Comparison of ENCODE assay signal across 13 cellular contexts in the genomic region with DNA sequence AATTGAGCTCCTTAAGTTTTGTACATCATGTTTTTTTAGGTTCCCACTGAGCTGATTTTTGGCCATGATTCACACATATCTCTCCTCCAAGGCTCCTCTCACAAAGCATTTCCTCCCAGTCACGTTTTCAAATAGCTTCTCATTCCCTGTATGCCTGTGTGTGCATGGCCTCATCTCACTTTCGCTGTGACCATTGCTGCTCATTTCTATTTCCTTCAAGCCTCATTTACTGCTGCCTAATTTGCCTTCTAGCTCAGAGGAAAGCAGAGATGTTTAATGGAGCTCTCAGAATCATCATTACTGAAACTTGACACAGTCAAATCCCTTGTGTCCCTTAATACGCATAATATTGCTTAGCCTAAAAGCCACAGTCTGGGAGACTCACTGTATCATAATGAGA.
DNase-seq lines count a peak whose midpoint lies in the region; ATAC-seq, FAIRE-seq and TF ChIP-seq lines count a peak whose summit lies in the region.
"Had no signal": no experiment of that assay in that cellular context is flagged by ENCODE, and none has a peak within 500 bp of the region (broad histone marks: within the 10 kb centered on the region; RNA-seq: fewer than 3 reads in every experiment).

No MANE protein-coding gene starts in this region.

- CTCF ChIA-PET in A549 (lab: Yijun Ruan, JAX) = interaction anchor here (1.4 to 1.5 kb wide), 2 partner anchors 16 to 687 kb away, joined by 3 to 4 read pairs; no protein-coding TSS in a partner anchor

- peak overlapping the region; percentile 85 for H3K27ac Mint-ChIP-seq in activated naive CD8-positive, alpha-beta T cell
- H3K27ac Mint-ChIP-seq: GM23338 had no signal

- H3K4me1 ChIP-seq in A549 = peaks cover 22% of the 10 kb centered on the region; the same call in 2 of the 3 replicates

- H3K4me3 Mint-ChIP-seq in activated naive CD8-positive, alpha-beta T cell = no peak overlapping the region
- H3K4me3 Mint-ChIP-seq: GM23338 had no signal

- no peaks in the 10 kb centered on the region for H3K9me3 ChIP-seq in A549
- H3K9me3 ChIP-seq: right atrium auricular region had no signal

- H3K4me1 Mint-ChIP-seq in activated naive CD8-positive, alpha-beta T cell (ENCODE audit: low read depth) = peaks cover 68% of the 10 kb centered on the region

- H3K27me3 Mint-ChIP-seq in activated naive CD8-positive, alpha-beta T cell = no peaks in the 10 kb centered on the region

- WGBS in A549 (ENCODE audit: missing lambda C conversion rate) = 65% methylated on average over 3 of the region's 3 CpGs

- H3K4me2 ChIP-seq in A549 = peak overlapping the region; percentile 22; the same call in 2 of the 3 replicates
- H3K4me2 ChIP-seq: GM23338, hepatocyte had no signal

- H3K4me3 ChIP-seq in A549 = no peak overlapping the region
- H3K4me3 ChIP-seq: cardiac muscle cell, GM23338, hepatocyte, right atrium auricular region had no signal

- TF ChIP-seq RAD21 in A549 (conservative IDR thresholded peaks at IDR 0.05 in 1 of 2, IDR thresholded peaks at IDR 0.05 in 1 of 2) = no peak

- H3K9me3 Mint-ChIP-seq in activated naive CD8-positive, alpha-beta T cell (ENCODE audit: low read depth) = peaks cover 7% of the 10 kb centered on the region
- H3K9me3 Mint-ChIP-seq: GM23338 had no signal

- H3K27ac ChIP-seq in A549 = peak overlapping the region; percentile 6 to 44; a peak in 3 of 6 replicates
- H3K27ac ChIP-seq: cardiac muscle cell, hepatocyte, right atrium auricular region had no signal

- no peak for ATAC-seq in A549
- ATAC-seq in GM18870 (IDR thresholded peaks at IDR 0.05; ENCODE audit: unreplicated experiment) = peak; percentile 59
- peak; percentile 77 for ATAC-seq in HG02943 (IDR thresholded peaks at IDR 0.05; ENCODE audit: low read depth, unreplicated experiment)
- ATAC-seq: GM23338 had no signal

- TF ChIP-seq CTCF in A549 (IDR thresholded peaks at IDR 0.05) = no peak

- no peak for TF ChIP-seq POLR2A in A549 (IDR thresholded peaks at IDR 0.05; ENCODE audit: low read length)

- POLR2A ChIA-PET in A549 (lab: Yijun Ruan, JAX) = no interaction called here

- no peak for FAIRE-seq in A549 (lab: Jason Lieb, UNC)

- no peak for TF ChIP-seq EP300 in A549 (IDR thresholded peaks at IDR 0.05)

- no peak for DNase-seq in A549 (ENCODE audit: low read depth in 1 of 2, low spot score in 1 of 2)
- DNase-seq in NCI-H1930 (lab: John Stamatoyannopoulos, UW) = no peak
- no peak for DNase-seq in DMS114 treated with DMSO at 0.1 percent for 48 hours (lab: John Stamatoyannopoulos, UW; ENCODE audit: unreplicated experiment)
- no peak for DNase-seq in NCI-H2029 (lab: John Stamatoyannopoulos, UW)
- DNase-seq in SKM-1 (lab: John Stamatoyannopoulos, UW; ENCODE audit: unreplicated experiment) = no peak
- DNase-seq: NCI-H1436 had no signal

- H3K36me3 Mint-ChIP-seq in activated naive CD8-positive, alpha-beta T cell = peaks cover 7% of the 10 kb centered on the region

TF ChIP-seq in A549, 52 proteins besides CTCF, POLR2A, EP300 and RAD21:
- TF ChIP-seq, protein P1, sequence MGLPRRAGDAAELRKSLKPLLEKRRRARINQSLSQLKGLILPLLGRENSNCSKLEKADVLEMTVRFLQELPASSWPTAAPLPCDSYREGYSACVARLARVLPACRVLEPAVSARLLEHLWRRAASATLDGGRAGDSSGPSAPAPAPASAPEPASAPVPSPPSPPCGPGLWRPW (IDR thresholded peaks at IDR 0.05) = no peak
- TF ChIP-seq NPAS2 (CRISPR knock-in tag; IDR thresholded peaks at IDR 0.05; ENCODE audit: borderline replicate concordance) (no peak), TP53 (CRISPR knock-in tag; IDR thresholded peaks at IDR 0.05) (no peak), HDAC2 (IDR thresholded peaks at IDR 0.05) (no peak), CBX8 (IDR thresholded peaks at IDR 0.05) (no peak), RNF2 (IDR thresholded peaks at IDR 0.05; ENCODE audit: borderline replicate concordance, low read depth) (no peak), MYC (IDR thresholded peaks at IDR 0.05; ENCODE audit: borderline replicate concordance, low read length) (no peak), FOSL2 (IDR thresholded peaks at IDR 0.05) (no peak), FOSL2 (CRISPR knock-in tag; IDR thresholded peaks at IDR 0.05) (no peak), FOXS1 (CRISPR knock-in tag; IDR thresholded peaks at IDR 0.05) (no peak), HOXA7 (CRISPR knock-in tag; IDR thresholded peaks at IDR 0.05) (no peak), RARB (CRISPR knock-in tag; IDR thresholded peaks at IDR 0.05) (no peak), CHD2 (IDR thresholded peaks at IDR 0.05; ENCODE audit: low read length, partially characterized antibody) (no peak)
- TF ChIP-seq, protein P2, sequence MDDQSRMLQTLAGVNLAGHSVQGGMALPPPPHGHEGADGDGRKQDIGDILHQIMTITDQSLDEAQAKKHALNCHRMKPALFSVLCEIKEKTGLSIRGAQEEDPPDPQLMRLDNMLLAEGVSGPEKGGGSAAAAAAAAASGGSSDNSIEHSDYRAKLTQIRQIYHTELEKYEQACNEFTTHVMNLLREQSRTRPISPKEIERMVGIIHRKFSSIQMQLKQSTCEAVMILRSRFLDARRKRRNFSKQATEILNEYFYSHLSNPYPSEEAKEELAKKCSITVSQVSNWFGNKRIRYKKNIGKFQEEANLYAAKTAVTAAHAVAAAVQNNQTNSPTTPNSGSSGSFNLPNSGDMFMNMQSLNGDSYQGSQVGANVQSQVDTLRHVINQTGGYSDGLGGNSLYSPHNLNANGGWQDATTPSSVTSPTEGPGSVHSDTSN (IDR thresholded peaks at IDR 0.05) = no peak
- TF ChIP-seq, protein P3, sequence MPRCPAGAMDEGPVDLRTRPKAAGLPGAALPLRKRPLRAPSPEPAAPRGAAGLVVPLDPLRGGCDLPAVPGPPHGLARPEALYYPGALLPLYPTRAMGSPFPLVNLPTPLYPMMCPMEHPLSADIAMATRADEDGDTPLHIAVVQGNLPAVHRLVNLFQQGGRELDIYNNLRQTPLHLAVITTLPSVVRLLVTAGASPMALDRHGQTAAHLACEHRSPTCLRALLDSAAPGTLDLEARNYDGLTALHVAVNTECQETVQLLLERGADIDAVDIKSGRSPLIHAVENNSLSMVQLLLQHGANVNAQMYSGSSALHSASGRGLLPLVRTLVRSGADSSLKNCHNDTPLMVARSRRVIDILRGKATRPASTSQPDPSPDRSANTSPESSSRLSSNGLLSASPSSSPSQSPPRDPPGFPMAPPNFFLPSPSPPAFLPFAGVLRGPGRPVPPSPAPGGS (IDR thresholded peaks at IDR 0.05) = no peak

Comparison
In these comparisons a context has a peak if more than half of its experiments do, and no peak if none do; other contexts are left out.
1. ATAC-seq: peak in GM18870 (single experiment) and HG02943 (single experiment); none in A549 (0 of 2).